In genomic region chr18:7415081-7415894, GRCh38 we compare ENCODE assay signal across 16 cellular contexts.
DNase-seq lines count a peak whose midpoint lies in the region; ATAC-seq lines count a peak whose summit lies in the region.
"Had no signal": no experiment of that assay in that cellular context is flagged by ENCODE, and none has a peak within 500 bp of the region (broad histone marks: within the 10 kb centered on the region; RNA-seq: fewer than 3 reads in every experiment).

No MANE protein-coding gene starts in this region.

- peak; percentile 40 for DNase-seq in GDM1 (lab: John Stamatoyannopoulos, UW)
- no peak for DNase-seq in adipocyte (ENCODE audit: low read depth)
- DNase-seq in foreskin melanocyte: peak; percentile 29
- peak; percentile 85 for DNase-seq in posterior vena cava (ENCODE audit: low spot score)
- DNase-seq in NK-92 (lab: John Stamatoyannopoulos, UW; ENCODE audit: unreplicated experiment): no peak
- DNase-seq in NCI-H446 treated with DMSO at 0.1 percent for 48 hours (lab: John Stamatoyannopoulos, UW): no peak
- no peak for DNase-seq in activated CD4-positive, alpha-beta T cell treated with anti-CD3 and anti-CD28 coated beads, Interleukin-2, amount 50 U/mL, for 4 hours
- DNase-seq: activated CD4-positive, alpha-beta T cell treated with anti-CD3 and anti-CD28 coated beads for 36 hours; activated naive CD8-positive, alpha-beta T cell treated with anti-CD3 and anti-CD28 coated beads for 36 hours; activated T-cell treated with anti-CD3 and anti-CD28 coated beads, Interleukin-2, amount 50 U/mL, for 24 hours; KBM-7; NCI-H1048; SIG-M5; stimulated activated naive CD8-positive, alpha-beta T cell treated with anti-CD3 and anti-CD28 coated beads, Interleukin-15, amount 100 ng/mL, for 72 hours; T-helper 9 cell had no signal

- H3K9me3 ChIP-seq in adipocyte (ENCODE audit: control insufficient read depth, low read length): no peaks in the 10 kb centered on the region

- peak overlapping the region; percentile 70 for H3K9ac ChIP-seq in adipocyte (ENCODE audit: low read length)

- H3K4me1 ChIP-seq in adipocyte (ENCODE audit: control insufficient read depth, insufficient read depth, low read length): peaks cover 33% of the 10 kb centered on the region

- H3K4me3 ChIP-seq in adipocyte (ENCODE audit: low read length): peak overlapping the region; percentile 28

- intact Hi-C loops in posterior vena cava (cut with DNase I): no loop called here

- no peak for ATAC-seq in GM19463 (IDR thresholded peaks at IDR 0.05; ENCODE audit: unreplicated experiment)
- ATAC-seq: activated CD4-positive, alpha-beta T cell treated with anti-CD3 and anti-CD28 coated beads for 36 hours; stimulated activated naive CD8-positive, alpha-beta T cell treated with anti-CD3 and anti-CD28 coated beads, Interleukin-15, amount 100 ng/mL, for 72 hours had no signal

- no peaks in the 10 kb centered on the region for H3K27me3 ChIP-seq in adipocyte (replicated peaks; ENCODE audit: control insufficient read depth, insufficient read depth, low read length)

- H3K36me3 ChIP-seq in adipocyte (ENCODE audit: control insufficient read depth, insufficient read depth, low read length, severe bottlenecking): no peaks in the 10 kb centered on the region

Comparison
In these comparisons a context has a peak if more than half of its experiments do, and no peak if none do; other contexts are left out.
1. DNase-seq: peak in GDM1 (single experiment), foreskin melanocyte (single experiment) and posterior vena cava (single experiment); none in adipocyte (single experiment), NK-92 (single experiment), NCI-H446 treated with DMSO at 0.1 percent for 48 hours (single experiment) and activated CD4-positive, alpha-beta T cell treated with anti-CD3 and anti-CD28 coated beads, Interleukin-2, amount 50 U/mL, for 4 hours (0 of 2).